ENCODE assay signal across 14 cellular contexts in genomic region chr5:172891716-172892421, GRCh38. TPM values are rescaled to one million over a fixed set of nuclear protein-coding genes. Genes with fewer than 3 reads are reported as not detected.
A peak's percentile ranks its signal among the peaks of the same experiment; 100 is the strongest.
DNase-seq lines count a peak whose midpoint lies in the region; ATAC-seq and TF ChIP-seq lines count a peak whose summit lies in the region.
"Had no signal": no experiment of that assay in that cellular context is flagged by ENCODE, and none has a peak within 500 bp of the region (broad histone marks: within the 10 kb centered on the region; RNA-seq: fewer than 3 reads in every experiment).

No MANE protein-coding gene starts in this region.

- H4K20me1 ChIP-seq in OCI-LY7 (ENCODE audit: insufficient read depth, low read length): no peaks in the 10 kb centered on the region

- H3K27ac Mint-ChIP-seq in memory B cell: peak overlapping the region; percentile 20
- peak overlapping the region; percentile 92 for H3K27ac Mint-ChIP-seq in stimulated activated naive B cell treated with anti-CD40 and anti-IgM and Interleukin-4, amounts not matched to agents 10 μg/mL and 1 μg/mL and 100 μg/mL, for 72 hours
- H3K27ac Mint-ChIP-seq in activated naive CD8-positive, alpha-beta T cell treated with anti-CD3 and anti-CD28 coated beads for 36 hours: no peak overlapping the region
- no peak overlapping the region for H3K27ac Mint-ChIP-seq in activated CD4-positive, alpha-beta T cell treated with anti-CD3 and anti-CD28 coated beads for 36 hours
- H3K27ac Mint-ChIP-seq: activated B cell treated with CpG ODN at 0.5 μM for 24 hours had no signal

- H3K4me3 ChIP-seq in OCI-LY7 (ENCODE audit: low read depth, low read length, poor library complexity, severe bottlenecking) (no peak overlapping the region), esophagus (ENCODE audit: low read depth in 1 of 2, low read length in 2 of 2) (no peak overlapping the region)

- 52 to 62% methylated on average over 7 of the region's 7 CpGs for WGBS in esophagus, 2 donors

- H3K4me3 Mint-ChIP-seq in memory B cell: no peak overlapping the region
- H3K4me3 Mint-ChIP-seq in stimulated activated naive B cell treated with anti-CD40 and anti-IgM and Interleukin-4, amounts not matched to agents 10 μg/mL and 1 μg/mL and 100 μg/mL, for 72 hours: no peak overlapping the region
- H3K4me3 Mint-ChIP-seq in activated naive CD8-positive, alpha-beta T cell treated with anti-CD3 and anti-CD28 coated beads for 36 hours: no peak overlapping the region
- H3K4me3 Mint-ChIP-seq in activated CD4-positive, alpha-beta T cell treated with anti-CD3 and anti-CD28 coated beads for 36 hours: no peak overlapping the region
- H3K4me3 Mint-ChIP-seq: activated B cell treated with CpG ODN at 0.5 μM for 24 hours; CD4-positive, alpha-beta memory T cell had no signal

- H3K36me3 Mint-ChIP-seq in memory B cell: peaks cover 19% of the 10 kb centered on the region
- H3K36me3 Mint-ChIP-seq in stimulated activated naive B cell treated with anti-CD40 and anti-IgM and Interleukin-4, amounts not matched to agents 10 μg/mL and 1 μg/mL and 100 μg/mL, for 72 hours: peaks cover 22 to 44% of the 10 kb centered on the region in 2 donors
- H3K36me3 Mint-ChIP-seq in activated naive CD8-positive, alpha-beta T cell treated with anti-CD3 and anti-CD28 coated beads for 36 hours: peaks cover 1% of the 10 kb centered on the region
- peaks cover 3% of the 10 kb centered on the region for H3K36me3 Mint-ChIP-seq in activated CD4-positive, alpha-beta T cell treated with anti-CD3 and anti-CD28 coated beads for 36 hours (ENCODE audit: low read depth)

- TF ChIP-seq CTCF in OCI-LY7 (conservative IDR thresholded peaks at IDR 0.05; ENCODE audit: low read length): no peak

- DNase-seq in OCI-LY7 (ENCODE audit: low spot score) (no peak), memory B cell (ENCODE audit: low spot score in 2 of 2) (no peak)
- no peak for DNase-seq in stimulated activated naive B cell treated with anti-CD40 and anti-IgM and Interleukin-4, amounts not matched to agents 10 μg/mL and 1 μg/mL and 100 μg/mL, for 72 hours
- no peak for DNase-seq in activated naive CD8-positive, alpha-beta T cell treated with anti-CD3 and anti-CD28 coated beads for 36 hours
- no peak for DNase-seq in activated CD4-positive, alpha-beta T cell treated with anti-CD3 and anti-CD28 coated beads for 36 hours
- DNase-seq in activated CD4-positive, alpha-beta T cell treated with anti-CD3 and anti-CD28 coated beads, Interleukin-2, amount 50 U/mL, for 48 hours: no peak
- no peak for DNase-seq in stimulated activated naive CD4-positive, alpha-beta T cell (lab: John Stamatoyannopoulos, UW)
- DNase-seq: activated B cell treated with CpG ODN at 0.5 μM for 24 hours; activated effector memory CD4-positive, alpha-beta T cell treated with Interleukin-2 at 50 U/mL for 16 hours; CD4-positive, alpha-beta memory T cell; effector CD4-positive, alpha-beta T cell; NCI-H446 treated with DMSO at 0.1 percent for 48 hours; posterior cingulate gyrus had no signal

- no peaks in the 10 kb centered on the region for H3K79me2 ChIP-seq in OCI-LY7 (ENCODE audit: insufficient read depth, low read depth, low read length)

- H3K27me3 ChIP-seq in esophagus (ENCODE audit: control insufficient read depth in 1 of 2, insufficient read depth in 2 of 2, low read length in 2 of 2): no peaks in the 10 kb centered on the region

- peaks cover 53% of the 10 kb centered on the region for H3K36me3 ChIP-seq in OCI-LY7 (ENCODE audit: insufficient read depth, low read length)
- H3K36me3 ChIP-seq in esophagus (ENCODE audit: control insufficient read depth in 2 of 2, insufficient read depth in 2 of 2, low read length in 1 of 2): peaks cover 3 to 19% of the 10 kb centered on the region in 2 donors

- H3K9me3 Mint-ChIP-seq in memory B cell: no peaks in the 10 kb centered on the region
- H3K9me3 Mint-ChIP-seq in stimulated activated naive B cell treated with anti-CD40 and anti-IgM and Interleukin-4, amounts not matched to agents 10 μg/mL and 1 μg/mL and 100 μg/mL, for 72 hours: no peaks in the 10 kb centered on the region
- no peaks in the 10 kb centered on the region for H3K9me3 Mint-ChIP-seq in activated naive CD8-positive, alpha-beta T cell treated with anti-CD3 and anti-CD28 coated beads for 36 hours
- H3K9me3 Mint-ChIP-seq in activated CD4-positive, alpha-beta T cell treated with anti-CD3 and anti-CD28 coated beads for 36 hours (ENCODE audit: low read depth): no peaks in the 10 kb centered on the region
- H3K9me3 Mint-ChIP-seq: activated B cell treated with CpG ODN at 0.5 μM for 24 hours; CD4-positive, alpha-beta memory T cell had no signal

- CTCF ChIA-PET in OCI-LY7 (lab: Charles Lee; ENCODE audit: unreplicated experiment): no interaction called here
- CTCF ChIA-PET in activated CD4-positive, alpha-beta T cell treated with anti-CD3 and anti-CD28 coated beads for 36 hours (lab: Charles Lee): interaction anchor here (0.9 to 1.1 kb wide), 2 partner anchors 13 to 177 kb away, joined by 3 to 4 read pairs; no protein-coding TSS in a partner anchor

- no peak overlapping the region for H2AFZ ChIP-seq in OCI-LY7 (ENCODE audit: low read length)

- intact Hi-C loops in OCI-LY7 (cut with micrococcal nuclease; ENCODE audit: unreplicated experiment): no loop called here
- intact Hi-C loops in activated CD4-positive, alpha-beta T cell treated with anti-CD3 and anti-CD28 coated beads for 36 hours (cut with DNase I, micrococcal nuclease): no loop called here

- H3K4me1 Mint-ChIP-seq in memory B cell: peaks cover 2% of the 10 kb centered on the region
- peaks cover 0 to 4% of the 10 kb centered on the region in 2 donors for H3K4me1 Mint-ChIP-seq in stimulated activated naive B cell treated with anti-CD40 and anti-IgM and Interleukin-4, amounts not matched to agents 10 μg/mL and 1 μg/mL and 100 μg/mL, for 72 hours
- H3K4me1 Mint-ChIP-seq in activated naive CD8-positive, alpha-beta T cell treated with anti-CD3 and anti-CD28 coated beads for 36 hours: no peaks in the 10 kb centered on the region
- H3K4me1 Mint-ChIP-seq in activated CD4-positive, alpha-beta T cell treated with anti-CD3 and anti-CD28 coated beads for 36 hours: no peaks in the 10 kb centered on the region
- H3K4me1 Mint-ChIP-seq: activated B cell treated with CpG ODN at 0.5 μM for 24 hours had no signal

- H3K9me3 ChIP-seq in OCI-LY7 (ENCODE audit: low read length) (no peaks in the 10 kb centered on the region), esophagus (ENCODE audit: control insufficient read depth in 2 of 2, insufficient read depth in 1 of 2, low read depth in 1 of 2, low read length in 1 of 2) (no peaks in the 10 kb centered on the region)

- POLR2A ChIA-PET in OCI-LY7 (lab: Charles Lee): interaction anchor here (0.8 kb wide), 1 partner anchor 149 kb away, joined by 3 read pairs; no protein-coding TSS in a partner anchor
- POLR2A ChIA-PET in activated CD4-positive, alpha-beta T cell treated with anti-CD3 and anti-CD28 coated beads for 36 hours (lab: Charles Lee): interaction anchor here (0.7 kb wide), 1 partner anchor 14 kb away, joined by 3 read pairs; no protein-coding TSS in a partner anchor

- H3K4me2 ChIP-seq in OCI-LY7 (ENCODE audit: low read length): no peak overlapping the region

- no peaks in the 10 kb centered on the region for H3K9me2 ChIP-seq in OCI-LY7 (ENCODE audit: insufficient read depth, low read length)

- no peaks in the 10 kb centered on the region for H3K27me3 Mint-ChIP-seq in memory B cell
- no peaks in the 10 kb centered on the region for H3K27me3 Mint-ChIP-seq in stimulated activated naive B cell treated with anti-CD40 and anti-IgM and Interleukin-4, amounts not matched to agents 10 μg/mL and 1 μg/mL and 100 μg/mL, for 72 hours
- no peaks in the 10 kb centered on the region for H3K27me3 Mint-ChIP-seq in activated naive CD8-positive, alpha-beta T cell treated with anti-CD3 and anti-CD28 coated beads for 36 hours
- no peaks in the 10 kb centered on the region for H3K27me3 Mint-ChIP-seq in activated CD4-positive, alpha-beta T cell treated with anti-CD3 and anti-CD28 coated beads for 36 hours
- H3K27me3 Mint-ChIP-seq: activated B cell treated with CpG ODN at 0.5 μM for 24 hours; CD4-positive, alpha-beta memory T cell had no signal

- no peaks in the 10 kb centered on the region for H3K4me1 ChIP-seq in OCI-LY7 (ENCODE audit: insufficient read depth, low read length, poor library complexity, severe bottlenecking)
- H3K4me1 ChIP-seq in esophagus (ENCODE audit: control insufficient read depth in 2 of 2, insufficient read depth in 2 of 2, low read length in 1 of 2): peaks cover 3 to 4% of the 10 kb centered on the region in 2 donors

- ATAC-seq in memory B cell (ENCODE audit: low read depth): no peak
- ATAC-seq in stimulated activated naive B cell treated with anti-CD40 and anti-IgM and Interleukin-4, amounts not matched to agents 10 μg/mL and 1 μg/mL and 100 μg/mL, for 72 hours (replicated peaks): no peak
- ATAC-seq in activated CD4-positive, alpha-beta T cell treated with anti-CD3 and anti-CD28 coated beads for 36 hours: no peak

- BruUV-seq in OCI-LY7 (replicated peaks; lab: Mats Ljungman, UMichigan): TSS peak; percentile 21

- H3K27ac ChIP-seq in OCI-LY7 (ENCODE audit: low read depth, low read length, poor library complexity, severe bottlenecking) (no peak overlapping the region), esophagus (ENCODE audit: low read depth in 2 of 2, low read length in 1 of 2) (peak overlapping the region; percentile 81 to 86)

RNA-seq across cellular contexts. Expression of gene ERGIC1, which starts 57.8 kb away (rescaled TPM):
- total RNA-seq in OCI-LY7 (2014; rRNA removed; shearing (Covaris generic)): 101 and 125 TPM in 2 replicates
- total RNA-seq in OCI-LY7 (2022): 178 and 201 TPM in 2 replicates
- 10 to 100 TPM; 45.2 to 47.1 TPM for polyA plus RNA-seq in esophagus
- total RNA-seq in activated naive CD8-positive, alpha-beta T cell treated with anti-CD3 and anti-CD28 coated beads for 36 hours: 10 to 100 TPM; 45.9 to 46.9 TPM
- total RNA-seq in activated CD4-positive, alpha-beta T cell treated with anti-CD3 and anti-CD28 coated beads for 36 hours: 10 to 100 TPM; 40.3 to 50.0 TPM

Comparison
In these comparisons a context has a peak if more than half of its experiments do, and no peak if none do; other contexts are left out.
1. H3K27ac Mint-ChIP-seq: peak in memory B cell (single experiment) and stimulated activated naive B cell treated with anti-CD40 and anti-IgM and Interleukin-4, amounts not matched to agents 10 μg/mL and 1 μg/mL and 100 μg/mL, for 72 hours (single experiment); none in activated naive CD8-positive, alpha-beta T cell treated with anti-CD3 and anti-CD28 coated beads for 36 hours (single experiment) and activated CD4-positive, alpha-beta T cell treated with anti-CD3 and anti-CD28 coated beads for 36 hours (single experiment).